Comparison of ENCODE assay signal across 8 cellular contexts in the genomic region with DNA sequence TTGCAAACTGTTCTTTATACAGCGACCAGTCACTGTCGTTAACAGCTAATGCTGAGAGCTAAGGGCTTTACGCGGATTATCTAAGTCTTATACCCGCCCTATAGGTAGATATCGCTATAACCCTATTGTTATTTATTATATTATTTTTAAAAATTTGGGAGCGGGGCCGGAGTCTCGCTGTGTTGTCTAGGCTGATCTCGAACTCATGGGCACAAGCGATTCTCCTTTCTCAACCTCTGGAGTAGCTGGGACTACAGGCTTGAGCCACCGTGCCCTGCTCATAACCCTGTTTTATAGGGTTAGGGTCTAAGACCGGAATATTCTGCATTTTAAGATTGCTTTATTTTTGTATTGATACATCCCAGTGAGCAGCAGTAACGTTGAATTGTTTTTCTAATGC. TPM values are rescaled to one million over a fixed set of nuclear protein-coding genes. Genes with fewer than 3 reads are reported as not detected.
DNase-seq lines count a peak whose midpoint lies in the region; ATAC-seq and TF ChIP-seq lines count a peak whose summit lies in the region.

No MANE protein-coding gene starts in this region.

- H3K27me3 ChIP-seq in heart left ventricle (no peaks in the 10 kb centered on the region), body of pancreas (no peaks in the 10 kb centered on the region), mesendoderm (ENCODE audit: insufficient read depth, low read length, poor library complexity) (no peaks in the 10 kb centered on the region)

- H3K4ac ChIP-seq in mesendoderm (ENCODE audit: low read depth, low read length) = peak overlapping the region; percentile 22

- no peak overlapping the region for H3K23ac ChIP-seq in mesendoderm (ENCODE audit: low read length)

- no peak overlapping the region for H2BK5ac ChIP-seq in mesendoderm (ENCODE audit: low read length)

- no peak overlapping the region for H4K8ac ChIP-seq in mesendoderm (ENCODE audit: low read depth, low read length)

- peak overlapping the region in 11 of 12 donors; percentile 88 to 99 (median 96) for H3K27ac ChIP-seq in heart left ventricle
- peak overlapping the region; percentile 94 to 99 (median 97) for H3K27ac ChIP-seq in body of pancreas
- no peak overlapping the region for H3K27ac ChIP-seq in mesendoderm (ENCODE audit: low read depth, low read length)
- peak overlapping the region; percentile 81 for H3K27ac ChIP-seq in urinary bladder (ENCODE audit: low read depth)

- no peak for ATAC-seq in heart left ventricle
- ATAC-seq in Right ventricle myocardium inferior = no peak
- no peak for ATAC-seq in body of pancreas

- no peak overlapping the region for H2BK15ac ChIP-seq in mesendoderm (replicated peaks; ENCODE audit: low read depth)

- DNase-seq in heart left ventricle = no peak
- no peak for DNase-seq in Right ventricle myocardium inferior (ENCODE audit: missing footprints)
- no peak for DNase-seq in body of pancreas
- no peak for DNase-seq in mesendoderm
- DNase-seq in kidney glomerular epithelial cell (lab: John Stamatoyannopoulos, UW) = no peak
- DNase-seq in stimulated activated CD4-positive, alpha-beta T cell treated with anti-CD3 and anti-CD28 coated beads, Interleukin-2, amount 100 ng/mL, for 24 hours = no peak
- DNase-seq in middle frontal gyrus (ENCODE audit: extremely low spot score, low spot score) = no peak

- H3K56ac ChIP-seq in mesendoderm (ENCODE audit: low read length) = peak overlapping the region; percentile 100

- H3K9me3 ChIP-seq in heart left ventricle (peaks cover 0 to 6% (median 0%) of the 10 kb centered on the region in 12 donors), body of pancreas (no peaks in the 10 kb centered on the region)

- TF ChIP-seq POLR2A in heart left ventricle (IDR thresholded peaks at IDR 0.05) (no peak), body of pancreas (IDR thresholded peaks at IDR 0.05) (no peak)

- peak overlapping the region; percentile 32 for H3K4me2 ChIP-seq in mesendoderm (ENCODE audit: low read length)

- no peak overlapping the region for H2BK120ac ChIP-seq in mesendoderm (ENCODE audit: low read depth, low read length)

- TF ChIP-seq CTCF in heart left ventricle (IDR thresholded peaks at IDR 0.05) = no peak
- no peak for TF ChIP-seq CTCF in body of pancreas (IDR thresholded peaks at IDR 0.05)

- H3K4me3 ChIP-seq in heart left ventricle = peak overlapping the region; percentile 72 to 99 (median 80)
- peak overlapping the region; percentile 84 to 87 for H3K4me3 ChIP-seq in body of pancreas
- peak overlapping the region; percentile 99 for H3K4me3 ChIP-seq in mesendoderm (ENCODE audit: low read length)
- H3K4me3 ChIP-seq in urinary bladder (ENCODE audit: low read depth, low read length) = peak overlapping the region; percentile 80

- H3K18ac ChIP-seq in mesendoderm (ENCODE audit: low read length) = peak overlapping the region; percentile 42

- no peak overlapping the region for H2AK5ac ChIP-seq in mesendoderm (ENCODE audit: low read length)

- peaks cover 28% of the 10 kb centered on the region for H3K79me1 ChIP-seq in mesendoderm (ENCODE audit: low read length)

- intact Hi-C loops in heart left ventricle (cut with DNase I) (loop anchor here in 2 of 10 donors (2.0 to 10.0 kb wide), 3 partner anchors 46 to 98 kb away; partner anchors contain the start of gene TCF25 (in 1 of the 2)), Right ventricle myocardium inferior (cut with DNase I) (no loop called here), body of pancreas (cut with DNase I) (no loop called here)

- H4K5ac ChIP-seq in mesendoderm (ENCODE audit: low read length) = no peak overlapping the region

- peak overlapping the region; percentile 77 for H3K9ac ChIP-seq in mesendoderm (ENCODE audit: low read length)

- H3K4me1 ChIP-seq in heart left ventricle (peaks cover 0 to 47% (median 28%) of the 10 kb centered on the region in 12 donors), body of pancreas (peaks cover 45% of the 10 kb centered on the region), mesendoderm (ENCODE audit: control insufficient read depth, low read depth, low read length) (peaks cover 7% of the 10 kb centered on the region), urinary bladder (ENCODE audit: insufficient read depth) (peaks cover 3% of the 10 kb centered on the region)

- H3K36me3 ChIP-seq in heart left ventricle (peaks cover 0 to 16% (median 8%) of the 10 kb centered on the region in 9 donors), body of pancreas (replicated peaks in 1 of 2; ENCODE audit: insufficient read depth in 1 of 2, low read depth in 2 of 2) (no peaks in the 10 kb centered on the region), mesendoderm (ENCODE audit: control insufficient read depth, insufficient read depth, low read length) (peaks cover 2% of the 10 kb centered on the region), urinary bladder (ENCODE audit: insufficient read depth) (no peaks in the 10 kb centered on the region)

- H3K79me2 ChIP-seq in mesendoderm (ENCODE audit: control insufficient read depth, insufficient read depth, low read length) = peaks cover 27% of the 10 kb centered on the region

- 12 to 20% (median 15%) methylated on average over 14 of the region's 14 CpGs for WGBS in heart left ventricle, 4 donors
- 9% methylated on average over 14 of the region's 14 CpGs for WGBS in body of pancreas, 2 donors
- WGBS in mesendoderm (ENCODE audit: extremely low coverage, insufficient coverage, low lambda C conversion rate) = no CpG with 5 or more reads among the region's 14 CpGs
- 14% methylated on average over 14 of the region's 14 CpGs for WGBS in urinary bladder

RNA-seq across cellular contexts. Expression of gene DEF8, which starts 24.7 kb away (rescaled TPM):
- total RNA-seq in heart left ventricle (10 to 100 TPM; 29.0 to 89.3 (median 36.1) TPM), Right ventricle myocardium inferior (40.5 TPM), body of pancreas (10 to 100 TPM; 51.6 to 80.8 TPM), urinary bladder (27.5 TPM)
- polyA plus RNA-seq in heart left ventricle (10 to 100 TPM; 57.1 to 68.8 TPM), urinary bladder (84.4 TPM)
- 43.6 TPM for polyA plus RNA-seq in mesendoderm (2013, experiment 1 of 2)
- polyA plus RNA-seq in mesendoderm (2013, experiment 2 of 2) = 44.8 TPM

RNA-seq across cellular contexts. Expression of gene DBNDD1, which starts 46.0 kb away (rescaled TPM):
- total RNA-seq in heart left ventricle (10 to 100 TPM in 1 of 9 donors, 1 to 10 TPM in 8; 2.3 to 16.0 (median 5.5) TPM), Right ventricle myocardium inferior (6.7 TPM), body of pancreas (10 to 100 TPM; 10.9 to 14.8 TPM), urinary bladder (0.26 TPM)
- polyA plus RNA-seq in heart left ventricle (1 to 10 TPM; 1.4 to 3.8 TPM), urinary bladder (1.4 TPM)
- polyA plus RNA-seq in mesendoderm (2013, experiment 1 of 2) = 28.4 TPM
- 30.0 TPM for polyA plus RNA-seq in mesendoderm (2013, experiment 2 of 2)

RNA-seq across cellular contexts. Expression of gene TUBB3, which starts 50.1 kb away (rescaled TPM):
- 10 to 100 TPM in 2 of 9 donors, 1 to 10 TPM in 7; 1.2 to 18.1 (median 4.1) TPM for total RNA-seq in heart left ventricle
- 1 to 10 TPM in 1 of 2 donors, under 1 TPM in 1; 0.19 to 9.1 TPM for polyA plus RNA-seq in heart left ventricle
- 2.8 TPM for total RNA-seq in Right ventricle myocardium inferior
- 1 to 10 TPM in 1 of 2 donors, not detected in 1; 2.9 TPM for total RNA-seq in body of pancreas
- polyA plus RNA-seq in mesendoderm (2013, experiment 1 of 2) = 96.5 TPM
- 103 TPM for polyA plus RNA-seq in mesendoderm (2013, experiment 2 of 2)
- 28.0 TPM for total RNA-seq in urinary bladder
- polyA plus RNA-seq in urinary bladder = 16.1 TPM

RNA-seq across cellular contexts. Expression of gene MC1R, which starts 54.6 kb away (rescaled TPM):
- 1 to 10 TPM in 6 of 9 donors, under 1 TPM in 3; 0.42 to 2.1 (median 1.3) TPM for total RNA-seq in heart left ventricle
- 1 to 10 TPM; 1.4 to 1.6 TPM for polyA plus RNA-seq in heart left ventricle
- 1.5 TPM for total RNA-seq in Right ventricle myocardium inferior
- 1 to 10 TPM; 3.6 TPM for total RNA-seq in body of pancreas
- polyA plus RNA-seq in mesendoderm (2013, experiment 1 of 2) = 1.2 TPM
- polyA plus RNA-seq in mesendoderm (2013, experiment 2 of 2) = 0.98 TPM
- total RNA-seq in urinary bladder = 3.8 TPM
- polyA plus RNA-seq in urinary bladder = 7.0 TPM
